11 cellular contexts compared by ENCODE assay signal in genomic region chr5:139593716-139594319, GRCh38. TPM values are rescaled to one million over a fixed set of nuclear protein-coding genes. Genes with fewer than 3 reads are reported as not detected.
A peak's percentile ranks its signal among the peaks of the same experiment; 100 is the strongest.
DNase-seq lines count a peak whose midpoint lies in the region; ATAC-seq and TF ChIP-seq lines count a peak whose summit lies in the region.
"Had no signal": no experiment of that assay in that cellular context is flagged by ENCODE, and none has a peak within 500 bp of the region (broad histone marks: within the 10 kb centered on the region; RNA-seq: fewer than 3 reads in every experiment).

No MANE protein-coding gene starts in this region.

- H4K20me1 ChIP-seq in OCI-LY7 (ENCODE audit: insufficient read depth, low read length): no peaks in the 10 kb centered on the region; the same call in 1 of the 2 replicates

- H3K9me3 ChIP-seq in MG63 (peaks cover 6% of the 10 kb centered on the region; the same call in 1 of the 2 replicates), OCI-LY7 (ENCODE audit: low read length) (peaks cover 5% of the 10 kb centered on the region; the same call in 1 of the 2 replicates)
- H3K9me3 ChIP-seq: neutrophil had no signal

- POLR2A ChIA-PET in OCI-LY7 (lab: Charles Lee): interaction anchor here (0.5 to 1.6 kb wide), 4 partner anchors 11 to 1786 kb away, joined by 3 to 6 read pairs (median 3); partner anchors contain the start of gene UBE2D2

- H3K9me2 ChIP-seq in OCI-LY7 (ENCODE audit: insufficient read depth, low read length): no peaks in the 10 kb centered on the region

- no peak for ATAC-seq in GM21381 (IDR thresholded peaks at IDR 0.05; ENCODE audit: unreplicated experiment)

- CTCF ChIA-PET in OCI-LY7 (lab: Charles Lee; ENCODE audit: unreplicated experiment): no interaction called here

- peaks cover 59% of the 10 kb centered on the region for H3K36me3 Mint-ChIP-seq in activated T-cell treated with anti-CD3 and anti-CD28 coated beads, Interleukin-2, amount 50 U/mL, for 24 hours (ENCODE audit: low read depth)

- H3K27me3 Mint-ChIP-seq in activated T-cell treated with anti-CD3 and anti-CD28 coated beads, Interleukin-2, amount 50 U/mL, for 24 hours: no peaks in the 10 kb centered on the region

- peak overlapping the region; percentile 37 for H3K27ac Mint-ChIP-seq in activated T-cell treated with anti-CD3 and anti-CD28 coated beads, Interleukin-2, amount 50 U/mL, for 24 hours

- peaks cover 100% of the 10 kb centered on the region for H3K79me2 ChIP-seq in OCI-LY7 (ENCODE audit: insufficient read depth, low read depth, low read length)

- H3K27ac ChIP-seq in OCI-LY7 (ENCODE audit: low read depth, low read length, poor library complexity, severe bottlenecking): no peak overlapping the region
- H3K27ac ChIP-seq: neutrophil had no signal

- DNase-seq in activated T-cell treated with anti-CD3 and anti-CD28 coated beads, Interleukin-2, amount 50 U/mL, for 24 hours: no peak
- DNase-seq in activated T-cell treated with anti-CD3 and anti-CD28 coated beads, Interleukin-2, amount 50 U/mL, for 1 hour: no peak
- peak; percentile 84 for DNase-seq in MG63
- peak; percentile 31 for DNase-seq in dermis blood vessel endothelial cell
- peak; percentile 34 for DNase-seq in retinal pigment epithelial cell (ENCODE audit: low read depth)
- no peak for DNase-seq in occipital lobe (lab: John Stamatoyannopoulos, UW)
- DNase-seq in OCI-LY7 (ENCODE audit: low spot score): no peak
- DNase-seq: AML-193, islet precursor cell had no signal

- intact Hi-C loops in OCI-LY7 (cut with micrococcal nuclease; ENCODE audit: unreplicated experiment): no loop called here

- no peaks in the 10 kb centered on the region for H3K27me3 ChIP-seq in MG63
- H3K27me3 ChIP-seq: neutrophil had no signal

- H3K36me3 ChIP-seq in MG63: peaks cover 33% of the 10 kb centered on the region
- H3K36me3 ChIP-seq in OCI-LY7 (ENCODE audit: insufficient read depth, low read length): peaks cover 82% of the 10 kb centered on the region
- H3K36me3 ChIP-seq: neutrophil had no signal

- TF ChIP-seq CTCF in retinal pigment epithelial cell (conservative IDR thresholded peaks at IDR 0.05; ENCODE audit: low read depth, low read length) (no peak), OCI-LY7 (conservative IDR thresholded peaks at IDR 0.05; ENCODE audit: low read length) (no peak)

- no peak overlapping the region for H3K4me3 Mint-ChIP-seq in activated T-cell treated with anti-CD3 and anti-CD28 coated beads, Interleukin-2, amount 50 U/mL, for 24 hours

- peaks cover 26% of the 10 kb centered on the region for H3K4me1 ChIP-seq in OCI-LY7 (ENCODE audit: insufficient read depth, low read length, poor library complexity, severe bottlenecking)

- no peak overlapping the region for H3K4me2 ChIP-seq in OCI-LY7 (ENCODE audit: low read length)

- BruUV-seq in OCI-LY7 (replicated peaks; lab: Mats Ljungman, UMichigan): no TSS peak

- H2AFZ ChIP-seq in OCI-LY7 (ENCODE audit: low read length): no peak overlapping the region

- no peaks in the 10 kb centered on the region for H3K9me3 Mint-ChIP-seq in activated T-cell treated with anti-CD3 and anti-CD28 coated beads, Interleukin-2, amount 50 U/mL, for 24 hours

- peaks cover 58% of the 10 kb centered on the region for H3K4me1 Mint-ChIP-seq in activated T-cell treated with anti-CD3 and anti-CD28 coated beads, Interleukin-2, amount 50 U/mL, for 24 hours (ENCODE audit: low read depth)

- H3K4me3 ChIP-seq in MG63: no peak overlapping the region
- no peak overlapping the region for H3K4me3 ChIP-seq in retinal pigment epithelial cell (ENCODE audit: low read length)
- H3K4me3 ChIP-seq in OCI-LY7 (ENCODE audit: low read depth, low read length, poor library complexity, severe bottlenecking): no peak overlapping the region

RNA-seq across cellular contexts. Expression of gene UBE2D2, which starts 32.7 kb away (rescaled TPM):
- 104 and 187 TPM in 2 replicates for total RNA-seq in MG63 (2014; rRNA removed; shearing (Covaris generic); ENCODE audit: low replicate concordance)
- total RNA-seq in dermis blood vessel endothelial cell: 68.5 and 71.6 TPM in 2 replicates
- 124 TPM for total RNA-seq in occipital lobe
- total RNA-seq in OCI-LY7 (2014; rRNA removed; shearing (Covaris generic)): 102 and 145 TPM in 2 replicates
- 239 and 271 TPM in 2 replicates for total RNA-seq in OCI-LY7 (2022)

RNA-seq across cellular contexts. Expression of gene CXXC5, which starts 54.3 kb away (rescaled TPM):
- 133 and 193 TPM in 2 replicates for total RNA-seq in MG63 (2014; rRNA removed; shearing (Covaris generic); ENCODE audit: low replicate concordance)
- 29.6 and 36.1 TPM in 2 replicates for total RNA-seq in dermis blood vessel endothelial cell
- total RNA-seq in occipital lobe: 37.1 TPM
- total RNA-seq in OCI-LY7 (2014; rRNA removed; shearing (Covaris generic)): 108 and 113 TPM in 2 replicates
- total RNA-seq in OCI-LY7 (2022): 26.7 and 30.4 TPM in 2 replicates

Comparison
In these comparisons a context has a peak if more than half of its experiments do, and no peak if none do; other contexts are left out.
1. DNase-seq: peak in MG63 (single experiment), dermis blood vessel endothelial cell (single experiment) and retinal pigment epithelial cell (single experiment); none in activated T-cell treated with anti-CD3 and anti-CD28 coated beads, Interleukin-2, amount 50 U/mL, for 24 hours (single experiment), activated T-cell treated with anti-CD3 and anti-CD28 coated beads, Interleukin-2, amount 50 U/mL, for 1 hour (single experiment), occipital lobe (single experiment) and OCI-LY7 (single experiment).